10 cellular contexts compared by ENCODE assay signal in the genomic region with DNA sequence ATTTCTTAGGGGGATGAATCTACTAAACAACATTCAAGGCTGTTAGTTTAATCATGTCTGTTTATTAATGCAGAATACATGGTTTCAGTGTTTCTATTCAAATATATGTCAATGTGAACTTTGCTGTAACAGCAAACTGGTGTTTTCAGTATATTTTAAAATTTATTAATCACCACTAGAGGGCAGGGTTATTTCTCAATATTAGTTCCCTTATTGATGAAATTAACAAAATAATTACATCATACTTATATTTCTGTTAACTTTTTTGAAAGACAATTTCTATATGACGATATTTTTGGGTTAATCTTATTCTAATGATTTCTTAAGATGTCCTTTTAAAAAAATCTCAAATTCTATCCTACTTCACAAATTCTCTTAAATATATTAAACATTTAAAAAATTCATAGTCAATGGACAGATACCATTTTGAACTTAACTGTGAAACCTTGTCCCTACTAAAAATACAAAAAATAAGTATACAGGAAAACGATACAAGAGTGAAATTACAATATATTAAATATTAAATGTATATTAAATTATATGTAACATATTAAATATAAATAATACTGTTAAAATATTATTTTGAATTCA.
DNase-seq lines count a peak whose midpoint lies in the region; ATAC-seq and TF ChIP-seq lines count a peak whose summit lies in the region.
"Had no signal": no experiment of that assay in that cellular context is flagged by ENCODE, and none has a peak within 500 bp of the region (broad histone marks: within the 10 kb centered on the region; RNA-seq: fewer than 3 reads in every experiment).

No MANE protein-coding gene starts in this region.

- no peak overlapping the region for H3K18ac ChIP-seq in mesenchymal stem cell (ENCODE audit: low read depth in 1 of 2, low read length in 2 of 2)

- H2AK5ac ChIP-seq in mesenchymal stem cell (ENCODE audit: low read length, severe bottlenecking): no peak overlapping the region

- TF ChIP-seq EP300 in sigmoid colon (IDR thresholded peaks at IDR 0.05): no peak

- H3K4me3 ChIP-seq in DOHH2 (ENCODE audit: low read length) (no peak overlapping the region), adipocyte (ENCODE audit: low read length) (no peak overlapping the region), mesenchymal stem cell (ENCODE audit: insufficient read depth in 1 of 2, low read depth in 1 of 2, low read length in 2 of 2) (no peak overlapping the region), sigmoid colon (no peak overlapping the region)

- intact Hi-C loops in sigmoid colon (cut with DNase I): no loop called here

- H2BK12ac ChIP-seq in mesenchymal stem cell (ENCODE audit: low read length in 2 of 2): no peak overlapping the region

- H3K36me3 ChIP-seq in DOHH2 (ENCODE audit: control insufficient read depth, low read length): no peaks in the 10 kb centered on the region
- no peaks in the 10 kb centered on the region for H3K36me3 ChIP-seq in adipocyte (ENCODE audit: control insufficient read depth, insufficient read depth, low read length, severe bottlenecking)
- H3K36me3 ChIP-seq in mesenchymal stem cell (ENCODE audit: control insufficient read depth in 1 of 2, insufficient read depth in 2 of 2, low read depth in 1 of 2, low read length in 2 of 2): no peaks in the 10 kb centered on the region
- no peaks in the 10 kb centered on the region for H3K36me3 ChIP-seq in sigmoid colon

- H3K23ac ChIP-seq in mesenchymal stem cell (ENCODE audit: low read length in 2 of 2): no peak overlapping the region

- H3K4me2 ChIP-seq in DOHH2 (ENCODE audit: low read length) (no peak overlapping the region), mesenchymal stem cell (ENCODE audit: low read length, poor library complexity, severe bottlenecking) (no peak overlapping the region)

- no peak overlapping the region for H2BK5ac ChIP-seq in mesenchymal stem cell (ENCODE audit: low read depth, low read length, poor library complexity, severe bottlenecking)

- H3F3A ChIP-seq in DOHH2 (ENCODE audit: control insufficient read depth, insufficient read depth): no peaks in the 10 kb centered on the region

- H3K27me3 ChIP-seq in DOHH2 (ENCODE audit: control insufficient read depth, low read length): no peaks in the 10 kb centered on the region
- no peaks in the 10 kb centered on the region for H3K27me3 ChIP-seq in adipocyte (replicated peaks; ENCODE audit: control insufficient read depth, insufficient read depth, low read length)
- H3K27me3 ChIP-seq in mesenchymal stem cell (ENCODE audit: control insufficient read depth in 1 of 2, insufficient read depth in 1 of 2, low read length in 2 of 2): no peaks in the 10 kb centered on the region
- H3K27me3 ChIP-seq in sigmoid colon: no peaks in the 10 kb centered on the region

- no peaks in the 10 kb centered on the region for H4K20me1 ChIP-seq in DOHH2 (ENCODE audit: control insufficient read depth, insufficient read depth, low read depth, low read length)

- no peak overlapping the region for H2BK15ac ChIP-seq in mesenchymal stem cell (ENCODE audit: low read depth, poor library complexity, severe bottlenecking)

- no peak for TF ChIP-seq POLR2A in sigmoid colon (IDR thresholded peaks at IDR 0.05)

- H4K8ac ChIP-seq in mesenchymal stem cell (ENCODE audit: low read length): no peak overlapping the region

- H3K79me1 ChIP-seq in mesenchymal stem cell (replicated peaks; ENCODE audit: low read length, poor library complexity, severe bottlenecking): no peaks in the 10 kb centered on the region

- no peaks in the 10 kb centered on the region for H3K79me2 ChIP-seq in DOHH2 (ENCODE audit: control insufficient read depth, low read length)

- DNase-seq in adipocyte (ENCODE audit: low read depth) (peak; percentile 66), mesenchymal stem cell (peak; percentile 4), LoVo (ENCODE audit: low spot score) (no peak), sigmoid colon (no peak), KG1 (lab: John Stamatoyannopoulos, UW) (no peak)
- no peak for DNase-seq in activated naive CD4-positive, alpha-beta T cell (lab: John Stamatoyannopoulos, UW)
- DNase-seq: activated effector memory CD4-positive, alpha-beta T cell treated with anti-CD3 and anti-CD28 coated beads, Interleukin-2, amount 50 U/mL, for 16 hours; SHP77 had no signal

- H2BK120ac ChIP-seq in mesenchymal stem cell (ENCODE audit: low read depth, low read length): no peak overlapping the region

- no peaks in the 10 kb centered on the region for H3K9me2 ChIP-seq in DOHH2 (replicated peaks; ENCODE audit: control insufficient read depth, low read length)

- H3K4me1 ChIP-seq in DOHH2 (ENCODE audit: control insufficient read depth, low read length) (no peaks in the 10 kb centered on the region), adipocyte (ENCODE audit: control insufficient read depth, insufficient read depth, low read length) (no peaks in the 10 kb centered on the region), mesenchymal stem cell (ENCODE audit: control insufficient read depth, insufficient read depth, low read depth, low read length) (no peaks in the 10 kb centered on the region), sigmoid colon (no peaks in the 10 kb centered on the region)

- no peak overlapping the region for H3K4ac ChIP-seq in mesenchymal stem cell (ENCODE audit: low read depth in 1 of 2, low read length in 2 of 2)

- no peak overlapping the region for H4K91ac ChIP-seq in mesenchymal stem cell (ENCODE audit: low read length)

- TF ChIP-seq CTCF in DOHH2 (IDR thresholded peaks at IDR 0.05; ENCODE audit: low read depth, low read length, poor library complexity, severe bottlenecking) (peak; percentile 51), sigmoid colon (IDR thresholded peaks at IDR 0.05) (peak in 2 of 4 experiments; percentile 10 to 25)

- no peak overlapping the region for H3K14ac ChIP-seq in mesenchymal stem cell (ENCODE audit: low read length in 2 of 2)

- no CpG with 5 or more reads among the region's 2 CpGs for WGBS in mesenchymal stem cell
- 39 to 42% methylated on average over 2 of the region's 2 CpGs for WGBS in sigmoid colon, 2 donors

- H3K9ac ChIP-seq in adipocyte (ENCODE audit: low read length): no peak overlapping the region
- H3K9ac ChIP-seq in mesenchymal stem cell (ENCODE audit: low read length): no peak overlapping the region

- peak; percentile 59 for ATAC-seq in HG03354 (IDR thresholded peaks at IDR 0.05; ENCODE audit: poor library complexity, severe bottlenecking, unreplicated experiment)

- no peaks in the 10 kb centered on the region for H3K9me3 ChIP-seq in DOHH2 (ENCODE audit: control insufficient read depth, insufficient read depth, low read length)
- H3K9me3 ChIP-seq in adipocyte (ENCODE audit: control insufficient read depth, low read length): no peaks in the 10 kb centered on the region
- no peaks in the 10 kb centered on the region for H3K9me3 ChIP-seq in mesenchymal stem cell (ENCODE audit: control insufficient read depth, low read length)
- no peaks in the 10 kb centered on the region for H3K9me3 ChIP-seq in sigmoid colon

- H3K27ac ChIP-seq in DOHH2 (ENCODE audit: low read depth, low read length) (no peak overlapping the region), mesenchymal stem cell (ENCODE audit: low read length, poor library complexity, severe bottlenecking) (no peak overlapping the region), sigmoid colon (no peak overlapping the region)

- no peak overlapping the region for H2AFZ ChIP-seq in mesenchymal stem cell (ENCODE audit: low read depth, low read length)

Comparison
In these comparisons a context has a peak if more than half of its experiments do, and no peak if none do; other contexts are left out.
1. DNase-seq: peak in adipocyte (single experiment) and mesenchymal stem cell (single experiment); none in LoVo (single experiment), sigmoid colon (single experiment), KG1 (single experiment) and activated naive CD4-positive, alpha-beta T cell (0 of 4).